8 cellular contexts compared by ENCODE assay signal in the genomic region with DNA sequence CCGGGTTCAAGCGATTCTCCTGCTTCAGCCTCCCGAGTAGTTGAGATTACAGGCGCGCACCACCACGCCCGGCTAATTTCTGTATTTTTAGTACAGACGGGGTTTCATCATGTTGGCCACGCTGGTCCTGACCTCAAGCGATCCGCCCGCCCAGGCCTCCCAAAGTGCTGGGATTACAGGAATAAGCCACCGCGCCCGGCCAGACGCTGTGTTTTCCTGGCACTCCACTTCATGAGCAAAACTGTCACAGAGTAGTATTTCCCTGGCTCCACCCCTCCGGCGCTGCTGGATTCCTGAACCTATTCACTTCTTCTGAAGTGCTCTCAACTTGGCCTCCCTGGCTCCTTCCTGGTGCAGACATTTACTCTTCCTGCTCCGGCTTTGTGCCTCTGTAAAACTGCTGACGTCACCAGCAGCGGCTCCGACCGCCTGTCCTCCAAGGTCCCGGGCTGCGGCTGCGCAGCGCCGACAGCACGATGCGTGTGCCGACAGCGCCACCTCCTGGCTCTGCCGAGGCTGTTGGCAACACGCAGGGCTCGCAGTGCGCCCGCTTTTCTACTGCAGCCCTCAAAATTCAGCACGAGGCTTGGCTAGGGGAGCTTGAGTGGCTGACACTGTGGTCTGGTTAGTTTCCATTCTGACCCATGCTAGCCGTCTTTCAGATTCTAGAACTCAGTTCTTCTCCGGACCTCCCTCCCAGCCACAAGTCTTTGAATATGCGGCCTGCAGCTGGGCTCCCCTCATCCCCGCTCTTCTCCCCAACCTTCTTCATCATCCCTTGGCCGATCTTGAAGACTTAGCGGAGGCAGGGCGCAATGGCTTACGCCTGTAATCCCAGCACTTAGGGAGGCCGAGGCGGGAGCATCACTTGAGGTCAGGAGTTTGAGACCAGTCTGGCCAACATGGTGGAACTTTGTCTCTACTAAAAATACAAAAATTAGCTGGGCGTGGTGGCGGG.
DNase-seq lines count a peak whose midpoint lies in the region; ATAC-seq and TF ChIP-seq lines count a peak whose summit lies in the region.

No MANE protein-coding gene starts in this region.

- DNase-seq in NCI-H524 treated with DMSO at 0.1 percent for 48 hours (lab: John Stamatoyannopoulos, UW) (peak; percentile 88), left kidney (ENCODE audit: low read depth, low spot score) (peak; percentile 97)
- peak; percentile 92 for DNase-seq in activated CD4-positive, alpha-beta T cell treated with anti-CD3 and anti-CD28 coated beads for 4 hours
- DNase-seq in stimulated activated CD4-positive, alpha-beta T cell treated with anti-CD3 and anti-CD28 coated beads, Interleukin-1b, Interleukin-23, amount 100 ng/mL, for 24 hours (ENCODE audit: low read depth in 4 of 4, low spot score in 1 of 4) = peak; percentile 74 to 88 (median 84)

- peak; percentile 62 for ATAC-seq in GM18858 (IDR thresholded peaks at IDR 0.05; ENCODE audit: unreplicated experiment)
- ATAC-seq in HG03442 (IDR thresholded peaks at IDR 0.05; ENCODE audit: unreplicated experiment) = peak; percentile 68

- TF ChIP-seq CTCF in 22Rv1 (IDR thresholded peaks at IDR 0.05) = peak; percentile 97

- H3K27ac ChIP-seq in 22Rv1 (peak overlapping the region; percentile 87), cingulate gyrus (ENCODE audit: low read depth, low read length) (peak overlapping the region; percentile 57)

Comparison
In these comparisons a context has a peak if more than half of its experiments do, and no peak if none do; other contexts are left out.
1. Peak in every context shown above with its lines: DNase-seq, ATAC-seq and H3K27ac ChIP-seq.